In genomic region chr11:62553839-62554361, GRCh38 we compare ENCODE assay signal across 8 cellular contexts. TPM values are rescaled to one million over a fixed set of nuclear protein-coding genes. Genes with fewer than 3 reads are reported as not detected.
DNase-seq lines count a peak whose midpoint lies in the region; ATAC-seq and TF ChIP-seq lines count a peak whose summit lies in the region.

No MANE protein-coding gene starts in this region.

- TF ChIP-seq CTCF in SK-N-SH (IDR thresholded peaks at IDR 0.05) = no peak
- TF ChIP-seq CTCF in esophagus squamous epithelium (IDR thresholded peaks at IDR 0.05) = peak in 1 of 6 experiments; percentile 2

- TF ChIP-seq POLR2A in esophagus squamous epithelium (IDR thresholded peaks at IDR 0.05) = no peak

- no peak for ATAC-seq in GM21381 (IDR thresholded peaks at IDR 0.05; ENCODE audit: unreplicated experiment)
- ATAC-seq in GM21619 (IDR thresholded peaks at IDR 0.05; ENCODE audit: unreplicated experiment) = no peak

- H3K27me3 ChIP-seq in SK-N-SH (ENCODE audit: insufficient read depth) (no peaks in the 10 kb centered on the region), esophagus squamous epithelium (no peaks in the 10 kb centered on the region)

- peaks cover 71% of the 10 kb centered on the region for H3F3A ChIP-seq in SK-N-SH (replicated peaks; ENCODE audit: insufficient read depth)

- no peaks in the 10 kb centered on the region for H3K9me3 ChIP-seq in SK-N-SH
- H3K9me3 ChIP-seq in esophagus squamous epithelium = no peaks in the 10 kb centered on the region

- no peak overlapping the region for H2AFZ ChIP-seq in SK-N-SH (ENCODE audit: low read depth)

- H3K4me2 ChIP-seq in SK-N-SH = peak overlapping the region; percentile 85

- H3K4me3 ChIP-seq in SK-N-SH (ENCODE audit: low read depth in 2 of 2, low read length in 1 of 2) (peak overlapping the region in 1 of 2 experiments; percentile 56; a peak in 3 of 4 replicates), esophagus squamous epithelium (peak overlapping the region in 2 of 4 donors; percentile 29 to 52)

- peaks cover 29% of the 10 kb centered on the region; the same call in 1 of the 2 replicates for H3K79me2 ChIP-seq in SK-N-SH (ENCODE audit: insufficient read depth)

- H3K9me2 ChIP-seq in SK-N-SH = no peaks in the 10 kb centered on the region

- CTCF ChIA-PET in SK-N-SH (lab: Yijun Ruan, JAX) = interaction anchor here (1.0 to 11.8 kb wide), 4 partner anchors 10 to 159 kb away, joined by 3 to 90 read pairs (median 16); no protein-coding TSS in a partner anchor

- WGBS in SK-N-SH (ENCODE audit: low lambda C conversion rate) = 15% methylated on average over 5 of the region's 8 CpGs
- WGBS in esophagus squamous epithelium, 2 donors = 32 to 45% methylated on average over 4 to 7 of the region's 8 CpGs

- H3K9ac ChIP-seq in SK-N-SH = peak overlapping the region; percentile 82

- TF ChIP-seq RAD21 in SK-N-SH (IDR thresholded peaks at IDR 0.05; ENCODE audit: low read length) = no peak

- H4K20me1 ChIP-seq in SK-N-SH (ENCODE audit: insufficient read depth) = no peaks in the 10 kb centered on the region

- H3K27ac ChIP-seq in SK-N-SH (ENCODE audit: low read depth in 2 of 2, low read length in 1 of 2) (peak overlapping the region; percentile 67 to 97), esophagus squamous epithelium (peak overlapping the region; percentile 92 to 95 (median 94))

- intact Hi-C loops in esophagus squamous epithelium (cut with DNase I) = no loop called here

- DNase-seq in EH (ENCODE audit: low read depth) (peak; percentile 94), SK-N-SH (no peak), esophagus squamous epithelium (lab: John Stamatoyannopoulos, UW) (no peak), renal cortical epithelial cell (ENCODE audit: low read depth) (peak; percentile 88), DMS79 (lab: John Stamatoyannopoulos, UW) (no peak), islet precursor cell (no peak)

- POLR2A ChIA-PET in SK-N-SH (lab: Yijun Ruan, JAX) = interaction anchor here (1.1 to 1.2 kb wide), 2 partner anchors 19 to 159 kb away, joined by 3 to 5 read pairs; no protein-coding TSS in a partner anchor

- H3K36me3 ChIP-seq in SK-N-SH (replicated peaks in 1 of 2; ENCODE audit: control insufficient read depth in 1 of 2, insufficient read depth in 2 of 2, low read length in 1 of 2) (peaks cover 8 to 15% of the 10 kb centered on the region in 2 experiments), esophagus squamous epithelium (peaks cover 0 to 15% (median 4%) of the 10 kb centered on the region in 3 donors)

- TF ChIP-seq EP300 in SK-N-SH (IDR thresholded peaks at IDR 0.05; ENCODE audit: borderline replicate concordance in 1 of 2, low read depth in 1 of 2, low read length in 1 of 2) = no peak

- H3K4me1 ChIP-seq in SK-N-SH (ENCODE audit: control insufficient read depth in 1 of 2, insufficient read depth in 2 of 2, low read depth in 1 of 2, low read length in 1 of 2) = peaks cover 38 to 59% of the 10 kb centered on the region in 2 experiments
- peaks cover 80 to 100% (median 91%) of the 10 kb centered on the region in 3 donors for H3K4me1 ChIP-seq in esophagus squamous epithelium

TF ChIP-seq in SK-N-SH, 30 proteins besides CTCF, POLR2A, EP300 and RAD21:
- TF ChIP-seq RXRA (IDR thresholded peaks at IDR 0.05; ENCODE audit: borderline replicate concordance, low read depth) (0 out of 2 replicates have a peak, but pooled peaks have one; percentile 34), FOXM1 (IDR thresholded peaks at IDR 0.05; ENCODE audit: low read depth) (0 out of 2 replicates have a peak, but pooled peaks have one; percentile 25), SIN3A (IDR thresholded peaks at IDR 0.05; ENCODE audit: borderline replicate concordance, low read depth, low read length) (peak; percentile 37; the same call in 1 of the 2 replicates), TCF12 (IDR thresholded peaks at IDR 0.05) (peak; percentile 51), NFIC (IDR thresholded peaks at IDR 0.05; ENCODE audit: borderline replicate concordance) (peak; percentile 49; the same call in 1 of the 2 replicates), FOSL2 (IDR thresholded peaks at IDR 0.05; ENCODE audit: borderline replicate concordance, low read depth) (peak; percentile 7), IRF3 (IDR thresholded peaks at IDR 0.05; ENCODE audit: low read depth, low read length) (no peak), MAX (IDR thresholded peaks at IDR 0.05; ENCODE audit: low read depth) (peak; percentile 36), JUND (IDR thresholded peaks at IDR 0.05) (peak; percentile 60; the same call in 1 of the 2 replicates), ZBTB33 (IDR thresholded peaks at IDR 0.05; ENCODE audit: borderline replicate concordance, low read depth) (no peak), PBX3 (IDR thresholded peaks at IDR 0.05) (peak; percentile 8; the same call in 1 of the 2 replicates), ELF1 (IDR thresholded peaks at IDR 0.05) (no peak), MXI1 (IDR thresholded peaks at IDR 0.05; ENCODE audit: low read depth, low read length) (no peak)

RNA-seq across cellular contexts. Expression of gene AHNAK, which starts 7.3 kb away (rescaled TPM):
- 57.8 and 62.3 TPM in 2 replicates for polyA plus RNA-seq in SK-N-SH (2012; rRNA removed)
- polyA plus RNA-seq in SK-N-SH (2012; cell fraction: cytosol; rRNA removed) = 49.7 and 55.0 TPM in 2 replicates
- polyA plus RNA-seq in SK-N-SH (2012; cell fraction: nucleus; rRNA removed) = 78.7 and 115 TPM in 2 replicates
- total RNA-seq in esophagus squamous epithelium = 1,000 to 10,000 TPM in 2 of 4 donors, 100 to 1,000 TPM in 2; 695 to 1,250 (median 954) TPM
- 409 and 1,601 TPM in 2 replicates for total RNA-seq in renal cortical epithelial cell

RNA-seq across cellular contexts. Expression of gene EEF1G, which starts 19.8 kb away (rescaled TPM):
- polyA plus RNA-seq in SK-N-SH (2012; rRNA removed) = 1,853 and 2,105 TPM in 2 replicates
- polyA plus RNA-seq in SK-N-SH (2012; cell fraction: cytosol; rRNA removed) = 1,837 and 2,039 TPM in 2 replicates
- polyA plus RNA-seq in SK-N-SH (2012; cell fraction: nucleus; rRNA removed) = 604 and 627 TPM in 2 replicates
- total RNA-seq in esophagus squamous epithelium = 1,000 to 10,000 TPM; 1,144 to 2,095 (median 1,685) TPM
- total RNA-seq in renal cortical epithelial cell = 1,513 and 1,623 TPM in 2 replicates

RNA-seq across cellular contexts. Expression of gene TUT1, which starts 37.4 kb away (rescaled TPM):
- polyA plus RNA-seq in SK-N-SH (2012; rRNA removed) = 27.3 and 30.0 TPM in 2 replicates
- polyA plus RNA-seq in SK-N-SH (2012; cell fraction: cytosol; rRNA removed) = 10.5 and 13.8 TPM in 2 replicates
- 97.9 and 105 TPM in 2 replicates for polyA plus RNA-seq in SK-N-SH (2012; cell fraction: nucleus; rRNA removed)
- total RNA-seq in esophagus squamous epithelium (10 to 100 TPM in 1 of 4 donors, 1 to 10 TPM in 3; 5.0 to 12.7 (median 8.0) TPM), renal cortical epithelial cell (5.9 and 12.7 TPM in 2 replicates)

RNA-seq across cellular contexts. Expression of gene MTA2, which starts 47.8 kb away (rescaled TPM):
- polyA plus RNA-seq in SK-N-SH (2012; rRNA removed) = 18.4 and 20.6 TPM in 2 replicates
- polyA plus RNA-seq in SK-N-SH (2012; cell fraction: cytosol; rRNA removed) = 12.7 and 15.6 TPM in 2 replicates
- 57.9 and 72.2 TPM in 2 replicates for polyA plus RNA-seq in SK-N-SH (2012; cell fraction: nucleus; rRNA removed)
- total RNA-seq in esophagus squamous epithelium (100 to 1,000 TPM; 103 to 132 (median 111) TPM), renal cortical epithelial cell (121 and 212 TPM in 2 replicates)

RNA-seq across cellular contexts. Expression of gene EML3, which starts 58.7 kb away (rescaled TPM):
- 43.0 and 47.8 TPM in 2 replicates for polyA plus RNA-seq in SK-N-SH (2012; rRNA removed)
- 14.5 and 19.5 TPM in 2 replicates for polyA plus RNA-seq in SK-N-SH (2012; cell fraction: cytosol; rRNA removed)
- polyA plus RNA-seq in SK-N-SH (2012; cell fraction: nucleus; rRNA removed) = 247 and 252 TPM in 2 replicates
- total RNA-seq in esophagus squamous epithelium = 10 to 100 TPM; 34.7 to 58.6 (median 53.6) TPM
- total RNA-seq in renal cortical epithelial cell = 14.9 and 29.7 TPM in 2 replicates

Comparison
In these comparisons a context has a peak if more than half of its experiments do, and no peak if none do; other contexts are left out.
1. DNase-seq: peak in EH (single experiment) and renal cortical epithelial cell (single experiment); none in SK-N-SH (single experiment), esophagus squamous epithelium (single experiment), DMS79 (single experiment) and islet precursor cell (single experiment).